In genomic region chr20:53768329-53768728, GRCh38 we compare ENCODE assay signal across 1 cellular context.
A peak's percentile ranks its signal among the peaks of the same experiment; 100 is the strongest.
TF ChIP-seq lines count a peak whose summit lies in the region.

No MANE protein-coding gene starts in this region.

TF ChIP-seq in K562, 482 proteins besides CTCF, POLR2A, EP300 and RAD21 (continued from another document):
- no peak for TF ChIP-seq HMGXB4 (CRISPR knock-in tag; IDR thresholded peaks at IDR 0.05)
- TF ChIP-seq ZNF436 (CRISPR knock-in tag; IDR thresholded peaks at IDR 0.05) = no peak
- TF ChIP-seq ADNP (tag; IDR thresholded peaks at IDR 0.05) = 0 out of 2 replicates have a peak, but pooled peaks have one; percentile 31
- TF ChIP-seq HDAC1 (IDR thresholded peaks at IDR 0.05) = no peak
- TF ChIP-seq CLOCK (CRISPR knock-in tag; IDR thresholded peaks at IDR 0.05; ENCODE audit: borderline replicate concordance) = no peak
- TF ChIP-seq ZKSCAN3 (CRISPR knock-in tag; IDR thresholded peaks at IDR 0.05) = no peak
- no peak for TF ChIP-seq ZNF134 (CRISPR knock-in tag; conservative IDR thresholded peaks at IDR 0.05)
- no peak for TF ChIP-seq ZNF282 (CRISPR knock-in tag; IDR thresholded peaks at IDR 0.05)
- no peak for TF ChIP-seq CREBBP (IDR thresholded peaks at IDR 0.05; ENCODE audit: low read depth, low read length)
- TF ChIP-seq CEBPB (tag; IDR thresholded peaks at IDR 0.05) = no peak
- TF ChIP-seq SIX5 (IDR thresholded peaks at IDR 0.05; ENCODE audit: borderline replicate concordance in 1 of 2, insufficient read depth in 1 of 2, low read depth in 1 of 2, low read length in 2 of 2) = no peak
- peak in 1 of 3 experiments; percentile 91; a peak in 2 of 6 replicates for TF ChIP-seq ZBTB11 (CRISPR knock-in tag; IDR thresholded peaks at IDR 0.05)
- peak; percentile 49; the same call in 1 of the 2 replicates for TF ChIP-seq ZKSCAN8 (CRISPR knock-in tag; IDR thresholded peaks at IDR 0.05)
- no peak for TF ChIP-seq ZNF75A (CRISPR knock-in tag; IDR thresholded peaks at IDR 0.05)
- no peak for TF ChIP-seq NFXL1 (CRISPR knock-in tag; IDR thresholded peaks at IDR 0.05)
- TF ChIP-seq ELF2 (CRISPR knock-in tag; IDR thresholded peaks at IDR 0.05) = no peak
- no peak for TF ChIP-seq PTRF (tag; IDR thresholded peaks at IDR 0.05)
- TF ChIP-seq ZFX (CRISPR knock-in tag; IDR thresholded peaks at IDR 0.05) = no peak
- TF ChIP-seq TAF15 (IDR thresholded peaks at IDR 0.05; ENCODE audit: low read depth, low read length) = no peak
- TF ChIP-seq ZNF395 (CRISPR knock-in tag; IDR thresholded peaks at IDR 0.05) = no peak
- TF ChIP-seq ZNF24 (IDR thresholded peaks at IDR 0.05) = no peak
- TF ChIP-seq ATF3 (IDR thresholded peaks at IDR 0.05) = no peak
- TF ChIP-seq ATF3 (CRISPR knock-in tag; conservative IDR thresholded peaks at IDR 0.05) = no peak
- TF ChIP-seq FOXJ3 (CRISPR knock-in tag; IDR thresholded peaks at IDR 0.05) = no peak
- no peak for TF ChIP-seq SMC3 (conservative IDR thresholded peaks at IDR 0.05; ENCODE audit: insufficient read depth, low read depth, low read length)
- TF ChIP-seq RREB1 (CRISPR knock-in tag; IDR thresholded peaks at IDR 0.05) = no peak
- no peak for TF ChIP-seq ZNF57 (CRISPR knock-in tag; IDR thresholded peaks at IDR 0.05)
- TF ChIP-seq BCLAF1 (IDR thresholded peaks at IDR 0.05; ENCODE audit: borderline replicate concordance in 1 of 2, control insufficient read depth in 1 of 2, low read depth in 2 of 2, low read length in 1 of 2) = peak in 1 of 2 experiments; percentile 47; a peak in 1 of 4 replicates
- TF ChIP-seq RHOXF2B (CRISPR knock-in tag; conservative IDR thresholded peaks at IDR 0.05) = no peak
TF ChIP-seq in K562: peak in this region for 4.
